Comparison of ENCODE assay signal across 18 cellular contexts in genomic region chr10:31526681-31527080, GRCh38.
A peak's percentile ranks its signal among the peaks of the same experiment; 100 is the strongest.
DNase-seq lines count a peak whose midpoint lies in the region; ATAC-seq and TF ChIP-seq lines count a peak whose summit lies in the region.
"Had no signal": no experiment of that assay in that cellular context is flagged by ENCODE, and none has a peak within 500 bp of the region (broad histone marks: within the 10 kb centered on the region; RNA-seq: fewer than 3 reads in every experiment).

No MANE protein-coding gene starts in this region.

- H3K4me3 ChIP-seq in NB4 (ENCODE audit: low read depth, low read length) (no peak overlapping the region), choroid plexus epithelial cell (ENCODE audit: low read depth, low read length) (no peak overlapping the region)
- H3K4me3 ChIP-seq: cardiac muscle cell, SJSA1, thoracic aorta had no signal

- H3K27ac Mint-ChIP-seq in progenitor cell of endocrine pancreas = peak overlapping the region; percentile 30

- H3K4me1 Mint-ChIP-seq in progenitor cell of endocrine pancreas (ENCODE audit: low read depth) = peaks cover 6% of the 10 kb centered on the region

- TF ChIP-seq CTCF in NB4 (IDR thresholded peaks at IDR 0.05; ENCODE audit: low read depth, low read length) (no peak), choroid plexus epithelial cell (conservative IDR thresholded peaks at IDR 0.05; ENCODE audit: low read depth, low read length) (no peak), progenitor cell of endocrine pancreas (IDR thresholded peaks at IDR 0.05; ENCODE audit: unreplicated experiment) (no peak)

- no peaks in the 10 kb centered on the region for H3K9me3 Mint-ChIP-seq in progenitor cell of endocrine pancreas (ENCODE audit: low read depth)

- DNase-seq in activated T-cell treated with anti-CD3 and anti-CD28 coated beads for 48 hours (ENCODE audit: low read depth) = peak; percentile 3
- DNase-seq in activated T-cell treated with anti-CD3 and anti-CD28 coated beads, Interleukin-2, amount 50 U/mL, for 1 hour = no peak
- peak; percentile 2 for DNase-seq in NB4 (ENCODE audit: low read depth)
- DNase-seq in choroid plexus epithelial cell (ENCODE audit: low read depth) = peak; percentile 25
- DNase-seq in progenitor cell of endocrine pancreas (ENCODE audit: low spot score, unreplicated experiment) = no peak
- DNase-seq in DMS114 treated with DMSO at 0.1 percent for 48 hours (lab: John Stamatoyannopoulos, UW; ENCODE audit: unreplicated experiment) = no peak
- no peak for DNase-seq in NK-92 treated with Interleukin-12 subunit alpha and Interleukin-12 subunit beta, amount 100 ng/mL, for 24 hours (lab: John Stamatoyannopoulos, UW)
- DNase-seq: activated T-cell treated with anti-CD3 and anti-CD28 coated beads, Interleukin-2, amount 50 U/mL, for 48 hours; Calu3; hippocampal formation; NCI-H187; NCI-H69 had no signal

- peaks cover 5% of the 10 kb centered on the region for H3K27me3 Mint-ChIP-seq in progenitor cell of endocrine pancreas
- H3K27me3 Mint-ChIP-seq: IgD-negative memory B cell had no signal

- H3K36me3 Mint-ChIP-seq in progenitor cell of endocrine pancreas (ENCODE audit: insufficient read depth) = no peaks in the 10 kb centered on the region

- no peak overlapping the region for H3K4me3 Mint-ChIP-seq in progenitor cell of endocrine pancreas (ENCODE audit: low read depth)
- H3K4me3 Mint-ChIP-seq: IgD-negative memory B cell had no signal

- ATAC-seq in HG03521 (IDR thresholded peaks at IDR 0.05; ENCODE audit: unreplicated experiment) = no peak
- ATAC-seq: activated CD4-positive, CD25-positive, alpha-beta regulatory T cell treated with anti-CD3 and anti-CD28 coated beads, Interleukin-2, amount 50 U/mL, for 24 hours had no signal

- TF ChIP-seq POLR2A in NB4 (IDR thresholded peaks at IDR 0.05; ENCODE audit: extremely low read depth, insufficient read length) = no peak

Comparison
In these comparisons a context has a peak if more than half of its experiments do, and no peak if none do; other contexts are left out.
1. DNase-seq: peak in activated T-cell treated with anti-CD3 and anti-CD28 coated beads for 48 hours (single experiment), NB4 (single experiment) and choroid plexus epithelial cell (single experiment); none in activated T-cell treated with anti-CD3 and anti-CD28 coated beads, Interleukin-2, amount 50 U/mL, for 1 hour (single experiment), progenitor cell of endocrine pancreas (single experiment), DMS114 treated with DMSO at 0.1 percent for 48 hours (single experiment) and NK-92 treated with Interleukin-12 subunit alpha and Interleukin-12 subunit beta, amount 100 ng/mL, for 24 hours (single experiment).